7 cellular contexts compared by ENCODE assay signal in the genomic region with DNA sequence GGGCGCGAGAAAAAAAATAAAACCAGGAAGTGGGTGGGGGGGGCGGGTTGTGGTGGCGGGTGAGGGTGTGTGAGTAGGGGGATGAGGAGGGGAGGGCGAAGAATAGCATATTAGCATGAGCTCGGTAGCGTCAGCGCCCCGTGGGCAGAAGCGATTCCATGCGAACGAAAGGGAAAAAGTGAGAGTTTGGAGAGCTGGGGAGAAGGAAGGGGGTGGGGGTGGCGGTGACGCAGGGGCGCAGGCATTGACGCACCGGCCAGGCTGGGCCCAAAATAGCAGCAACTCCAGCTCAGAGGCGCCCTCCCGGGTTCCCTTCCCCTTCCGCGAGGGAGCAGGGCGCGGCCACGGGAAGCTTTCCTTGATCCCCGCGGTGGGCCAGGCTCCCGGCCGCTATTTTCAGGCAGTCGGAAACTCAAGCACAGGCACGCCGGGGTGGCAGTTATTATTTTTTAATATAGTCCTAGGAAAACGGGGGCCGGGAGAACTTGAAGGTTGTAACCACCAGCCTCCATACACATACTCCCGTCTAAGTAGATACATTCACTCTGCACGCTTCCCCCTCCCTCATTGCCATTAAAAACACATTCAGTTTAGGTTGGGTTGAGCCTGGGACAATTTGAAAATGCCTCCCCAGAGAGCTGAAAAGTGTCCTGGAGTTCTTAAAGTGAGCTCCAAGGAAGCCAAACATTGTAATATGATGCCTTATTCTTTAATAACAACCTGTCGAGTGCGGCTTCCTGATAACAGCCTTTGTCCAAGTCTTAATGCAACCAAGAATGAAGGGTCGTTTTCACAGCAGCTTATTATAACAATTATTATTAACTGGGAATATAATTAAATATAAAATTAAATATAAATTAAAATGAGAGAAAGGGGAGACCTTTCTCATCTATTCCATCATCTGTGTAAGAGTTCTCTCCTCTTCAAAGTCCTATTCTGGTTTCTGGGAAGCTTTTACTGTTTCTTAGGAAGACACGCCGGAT. TPM values are rescaled to one million over a fixed set of nuclear protein-coding genes. Genes with fewer than 3 reads are reported as not detected.
DNase-seq lines count a peak whose midpoint lies in the region; ATAC-seq, FAIRE-seq and TF ChIP-seq lines count a peak whose summit lies in the region.

No MANE protein-coding gene starts in this region.

- no peak for TF ChIP-seq EP300 in HepG2 (IDR thresholded peaks at IDR 0.05; ENCODE audit: low read depth in 2 of 2, low read length in 2 of 2)
- no peak for TF ChIP-seq EP300 in HepG2 (CRISPR knock-in tag; IDR thresholded peaks at IDR 0.05; ENCODE audit: borderline replicate concordance)

- TF ChIP-seq RAD21 in HepG2 (CRISPR knock-in tag; IDR thresholded peaks at IDR 0.05) = no peak

- peaks cover 54% of the 10 kb centered on the region for H3K4me1 Mint-ChIP-seq in activated CD4-positive, alpha-beta T cell treated with anti-CD3 and anti-CD28 coated beads, Interleukin-2, amount 10 ng/mL, durations not matched to agents 7 days and 5 days

- H3K9me3 Mint-ChIP-seq in activated CD4-positive, alpha-beta T cell treated with anti-CD3 and anti-CD28 coated beads, Interleukin-2, amount 10 ng/mL, durations not matched to agents 7 days and 5 days = no peaks in the 10 kb centered on the region

- no peak for FAIRE-seq in HepG2 (lab: Jason Lieb, UNC)

- no peaks in the 10 kb centered on the region for H3K79me2 ChIP-seq in HepG2 (ENCODE audit: insufficient read depth, low read length)

- TF ChIP-seq POLR2A in HepG2 (IDR thresholded peaks at IDR 0.05; ENCODE audit: insufficient read depth in 1 of 2, low read depth in 2 of 2, low read length in 2 of 2) = no peak

- H3K4me3 Mint-ChIP-seq in activated CD4-positive, alpha-beta T cell treated with anti-CD3 and anti-CD28 coated beads, Interleukin-2, amount 10 ng/mL, durations not matched to agents 7 days and 5 days = peak overlapping the region; percentile 88

- H3K4me3 ChIP-seq in HepG2 (replicated peaks in 1 of 3; ENCODE audit: insufficient read depth in 1 of 3, low read depth in 2 of 3, low read length in 3 of 3) = peak overlapping the region; percentile 51 to 77 (median 63); a peak in 5 of 6 replicates

- TF ChIP-seq CTCF in HepG2 (CRISPR knock-in tag; IDR thresholded peaks at IDR 0.05) = peak; percentile 40

- H3K9ac ChIP-seq in HepG2 (ENCODE audit: insufficient read depth, low read depth, low read length) = no peak overlapping the region

- no peaks in the 10 kb centered on the region for H3K36me3 ChIP-seq in HepG2 (replicated peaks in 1 of 2; ENCODE audit: control insufficient read depth in 1 of 2, insufficient read depth in 2 of 2, low read length in 2 of 2)

- ATAC-seq in GM18511 (IDR thresholded peaks at IDR 0.05; ENCODE audit: unreplicated experiment) = peak; percentile 21
- ATAC-seq in HG03064 (IDR thresholded peaks at IDR 0.05; ENCODE audit: low read depth, unreplicated experiment) = peak; percentile 14
- ATAC-seq in HepG2 = peak; percentile 24

- H3K27ac Mint-ChIP-seq in activated CD4-positive, alpha-beta T cell treated with anti-CD3 and anti-CD28 coated beads, Interleukin-2, amount 10 ng/mL, durations not matched to agents 7 days and 5 days = peak overlapping the region; percentile 91

- peaks cover 17 to 54% of the 10 kb centered on the region in 2 experiments for H3K27me3 ChIP-seq in HepG2 (ENCODE audit: control insufficient read depth in 1 of 2, insufficient read depth in 2 of 2, low read length in 2 of 2)

- intact Hi-C loops in HepG2 (cut with micrococcal nuclease; ENCODE audit: unreplicated experiment) = loop anchor here (1.0 to 10.0 kb wide), 6 partner anchors 66 to 720 kb away; no protein-coding TSS in a partner anchor

- CTCF ChIA-PET in activated CD4-positive, alpha-beta T cell treated with anti-CD3 and anti-CD28 coated beads, Interleukin-2, amount 10 ng/mL, durations not matched to agents 7 days and 5 days (lab: Charles Lee) = interaction anchor here (0.6 to 2.4 kb wide), 20 partner anchors 7 to 849 kb away, joined by 3 to 12 read pairs (median 4); partner anchors contain the start of gene GPD2
- CTCF ChIA-PET in HepG2 (lab: Yijun Ruan, JAX; ENCODE audit: low intra/inter-chr PET ratio, low total read pairs) = interaction anchor here (1.8 kb wide), 1 partner anchor 254 kb away, joined by 8 read pairs; no protein-coding TSS in a partner anchor

- DNase-seq in NCI-H446 (lab: John Stamatoyannopoulos, UW) (peak; percentile 80 to 85), cortex of kidney (lab: John Stamatoyannopoulos, UW) (peak; percentile 18), HepG2 (ENCODE audit: low spot score) (peak; percentile 18)
- DNase-seq in activated CD4-positive, alpha-beta T cell treated with anti-CD3 and anti-CD28 coated beads, Interleukin-2, amount 10 ng/mL, durations not matched to agents 7 days and 5 days = peak; percentile 70
- DNase-seq in stimulated activated CD4-positive, alpha-beta T cell treated with anti-CD3 and anti-CD28 coated beads, Interleukin-2, amount 100 ng/mL, for 48 hours = peak; percentile 65 to 73

- H3K4me2 ChIP-seq in HepG2 (ENCODE audit: low read depth, low read length) = peak overlapping the region; percentile 92

- POLR2A ChIA-PET in activated CD4-positive, alpha-beta T cell treated with anti-CD3 and anti-CD28 coated beads, Interleukin-2, amount 10 ng/mL, durations not matched to agents 7 days and 5 days (lab: Charles Lee) = interaction anchor here (0.6 to 1.3 kb wide), 4 partner anchors 8 to 205 kb away, joined by 3 to 6 read pairs (median 4); no protein-coding TSS in a partner anchor
- POLR2A ChIA-PET in HepG2 (lab: Yijun Ruan, JAX) = no interaction called here

- H3K36me3 Mint-ChIP-seq in activated CD4-positive, alpha-beta T cell treated with anti-CD3 and anti-CD28 coated beads, Interleukin-2, amount 10 ng/mL, durations not matched to agents 7 days and 5 days (ENCODE audit: low read depth) = peaks cover 3% of the 10 kb centered on the region

- peak overlapping the region; percentile 77 for H2AFZ ChIP-seq in HepG2 (ENCODE audit: low read length)

- no peak overlapping the region for H3K27ac ChIP-seq in HepG2 (ENCODE audit: extremely low read length, insufficient read depth, low read length)

- no peaks in the 10 kb centered on the region for H4K20me1 ChIP-seq in HepG2 (ENCODE audit: insufficient read depth, low read length)

- peaks cover 22% of the 10 kb centered on the region for H3K27me3 Mint-ChIP-seq in activated CD4-positive, alpha-beta T cell treated with anti-CD3 and anti-CD28 coated beads, Interleukin-2, amount 10 ng/mL, durations not matched to agents 7 days and 5 days

- no TSS peak for BruUV-seq in HepG2 (replicated peaks; lab: Mats Ljungman, UMichigan)

- 7% methylated on average over 29 of the region's 40 CpGs for WGBS in HepG2 (ENCODE audit: low lambda C conversion rate)

- peaks cover 30% of the 10 kb centered on the region for H3K4me1 ChIP-seq in HepG2 (ENCODE audit: insufficient read depth, low read length)

- in situ Hi-C loops in HepG2 (cut with HindIII; ENCODE audit: extremely low pct_ligation_motif_present, low pct_unique_long_range_greater_than_20kb) = loop anchor here (5.0 to 25.0 kb wide), 2 partner anchors 253 to 853 kb away; no protein-coding TSS in a partner anchor

- no peaks in the 10 kb centered on the region for H3K9me3 ChIP-seq in HepG2 (ENCODE audit: low read length)

TF ChIP-seq in HepG2, 621 proteins besides CTCF, POLR2A, EP300 and RAD21 (continues in another document):
- TF ChIP-seq HNRNPK (IDR thresholded peaks at IDR 0.05; ENCODE audit: low read depth, low read length, poor library complexity, severe bottlenecking) = peak; percentile 47
- no peak for TF ChIP-seq SKI (IDR thresholded peaks at IDR 0.05; ENCODE audit: partially characterized antibody)
- TF ChIP-seq KLF13 (CRISPR knock-in tag; IDR thresholded peaks at IDR 0.05) = no peak
- TF ChIP-seq RBM39 (IDR thresholded peaks at IDR 0.05; ENCODE audit: low read depth, low read length, poor library complexity, severe bottlenecking) = peak; percentile 10
- TF ChIP-seq EZH2 (conservative IDR thresholded peaks at IDR 0.05; ENCODE audit: low read depth, low read length) = 0 out of 2 replicates have a peak, but pooled peaks have one; percentile 47
- TF ChIP-seq, protein P1, sequence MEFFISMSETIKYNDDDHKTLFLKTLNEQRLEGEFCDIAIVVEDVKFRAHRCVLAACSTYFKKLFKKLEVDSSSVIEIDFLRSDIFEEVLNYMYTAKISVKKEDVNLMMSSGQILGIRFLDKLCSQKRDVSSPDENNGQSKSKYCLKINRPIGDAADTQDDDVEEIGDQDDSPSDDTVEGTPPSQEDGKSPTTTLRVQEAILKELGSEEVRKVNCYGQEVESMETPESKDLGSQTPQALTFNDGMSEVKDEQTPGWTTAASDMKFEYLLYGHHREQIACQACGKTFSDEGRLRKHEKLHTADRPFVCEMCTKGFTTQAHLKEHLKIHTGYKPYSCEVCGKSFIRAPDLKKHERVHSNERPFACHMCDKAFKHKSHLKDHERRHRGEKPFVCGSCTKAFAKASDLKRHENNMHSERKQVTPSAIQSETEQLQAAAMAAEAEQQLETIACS (CRISPR knock-in tag; IDR thresholded peaks at IDR 0.05) = no peak

RNA-seq across cellular contexts. Expression of gene NR4A2, which starts 2.3 kb away (rescaled TPM):
- total RNA-seq in activated CD4-positive, alpha-beta T cell treated with anti-CD3 and anti-CD28 coated beads, Interleukin-2, amount 10 ng/mL, durations not matched to agents 7 days and 5 days = 1 to 10 TPM; 1.2 to 1.7 TPM
- total RNA-seq in HepG2 (2016; rRNA removed; fragmentation: Illumina TruSeq; extraction: Trizol) = not detected in 2 replicates
- not detected in 2 replicates for total RNA-seq in HepG2 (2016; cell fraction: cytosol; rRNA removed; fragmentation: Illumina TruSeq; extraction: Trizol; ENCODE audit: low read depth)
- not detected in 2 replicates for total RNA-seq in HepG2 (2016; cell fraction: insoluble cytoplasmic fraction; rRNA removed; fragmentation: Illumina TruSeq; extraction: Trizol)
- 0.03 TPM in 1 of 2 replicates, not detected in the other for total RNA-seq in HepG2 (2016; cell fraction: membrane; rRNA removed; fragmentation: Illumina TruSeq; extraction: Trizol)
- total RNA-seq in HepG2 (2016; cell fraction: nucleus; rRNA removed; fragmentation: Illumina TruSeq; extraction: Trizol) = not detected in 2 replicates
- 0.13 TPM in 1 of 2 replicates, not detected in the other for polyA plus RNA-seq in HepG2 (2011; rRNA removed)
- not detected in 2 replicates for polyA plus RNA-seq in HepG2 (2011; cell fraction: cytosol; rRNA removed)
- polyA plus RNA-seq in HepG2 (2011; cell fraction: nucleus; rRNA removed) = 0.14 and 0.27 TPM in 2 replicates
- polyA plus RNA-seq in HepG2 (2012) = 0.07 TPM in 1 of 2 replicates, not detected in the other
- not detected in 2 replicates for polyA plus RNA-seq in HepG2 (2016; cell fraction: cytosol; fragmentation: Illumina TruSeq; extraction: Trizol; ENCODE audit: low read depth)
- polyA plus RNA-seq in HepG2 (2016; cell fraction: insoluble cytoplasmic fraction; fragmentation: Illumina TruSeq; extraction: Trizol; ENCODE audit: low read depth) = not detected in 2 replicates
- polyA plus RNA-seq in HepG2 (2016; cell fraction: membrane; fragmentation: Illumina TruSeq; extraction: Trizol; ENCODE audit: low read depth) = not detected in 2 replicates
- polyA plus RNA-seq in HepG2 (2016; cell fraction: nucleus; fragmentation: Illumina TruSeq; extraction: Trizol; ENCODE audit: insufficient read depth, low read depth) = 0.13 and 0.21 TPM in 2 replicates
- polyA minus RNA-seq in HepG2 (2011; rRNA and poly(A)+ RNA removed; ENCODE audit: low replicate concordance) = 9.7 TPM in 1 of 2 replicates, not detected in the other
- 0.20 TPM in 1 of 2 replicates, not detected in the other for polyA minus RNA-seq in HepG2 (2011; cell fraction: cytosol; rRNA and poly(A)+ RNA removed)
- polyA minus RNA-seq in HepG2 (2011; cell fraction: nucleus; rRNA and poly(A)+ RNA removed) = 0.99 TPM in 1 of 2 replicates, not detected in the other

Comparison
In these comparisons a context has a peak if more than half of its experiments do, and no peak if none do; other contexts are left out.
1. DNase-seq: peak in every context shown above with its lines; median percentile 82 in NCI-H446; 70 in activated CD4-positive, alpha-beta T cell treated with anti-CD3 and anti-CD28 coated beads, Interleukin-2, amount 10 ng/mL, durations not matched to agents 7 days and 5 days; 69 in stimulated activated CD4-positive, alpha-beta T cell treated with anti-CD3 and anti-CD28 coated beads, Interleukin-2, amount 100 ng/mL, for 48 hours; 18 in cortex of kidney; 18 in HepG2.